In the genomic region with DNA sequence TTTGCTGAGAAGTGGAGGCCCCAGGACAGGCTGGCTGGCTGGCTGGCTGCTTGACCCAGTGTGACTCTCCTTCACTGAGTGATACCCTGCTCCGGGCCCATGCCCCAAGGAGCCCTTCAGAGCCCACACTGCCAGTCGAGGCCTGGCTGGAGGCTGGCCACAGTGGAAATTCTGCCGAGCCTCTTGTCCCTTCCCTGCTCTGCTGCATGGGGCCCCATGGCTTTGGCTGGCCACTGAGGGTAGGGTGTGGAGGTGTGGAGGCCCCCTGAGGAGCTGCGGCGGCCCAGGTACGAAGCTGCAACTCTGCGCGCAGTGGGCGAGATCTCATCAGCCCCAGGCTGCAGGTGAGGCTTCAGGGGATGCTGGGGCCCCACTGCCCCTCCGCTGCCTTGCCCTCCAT, we compare ENCODE assay signal across 18 cellular contexts. TPM values are rescaled to one million over a fixed set of nuclear protein-coding genes. Genes with fewer than 3 reads are reported as not detected.
DNase-seq lines count a peak whose midpoint lies in the region; ATAC-seq and TF ChIP-seq lines count a peak whose summit lies in the region.
"Had no signal": no experiment of that assay in that cellular context is flagged by ENCODE, and none has a peak within 500 bp of the region (broad histone marks: within the 10 kb centered on the region; RNA-seq: fewer than 3 reads in every experiment).

No MANE protein-coding gene starts in this region.

- H4K20me1 ChIP-seq in osteoblast (ENCODE audit: insufficient read depth, low read length): no peaks in the 10 kb centered on the region

- POLR2A ChIA-PET in CD4-positive, alpha-beta T cell (lab: Charles Lee): no interaction called here

- no peaks in the 10 kb centered on the region for H3K9me3 Mint-ChIP-seq in CD4-positive, alpha-beta T cell
- no peaks in the 10 kb centered on the region for H3K9me3 Mint-ChIP-seq in activated T-helper 17 cell treated with anti-CD3 and anti-CD28 coated beads, Interleukin-2, amount 50 U/mL, for 72 hours
- H3K9me3 Mint-ChIP-seq: CD8-positive, alpha-beta T cell; GM23338; HFFc6 had no signal

- H3K4me3 Mint-ChIP-seq in CD4-positive, alpha-beta T cell: no peak overlapping the region
- H3K4me3 Mint-ChIP-seq in activated T-helper 17 cell treated with anti-CD3 and anti-CD28 coated beads, Interleukin-2, amount 50 U/mL, for 72 hours: no peak overlapping the region
- H3K4me3 Mint-ChIP-seq: CD8-positive, alpha-beta T cell; GM23338; HFFc6 had no signal

- TF ChIP-seq CTCF in CD4-positive, alpha-beta T cell (IDR thresholded peaks at IDR 0.05): no peak
- TF ChIP-seq CTCF in osteoblast (IDR thresholded peaks at IDR 0.05; ENCODE audit: extremely low read depth, low read depth, low read length): no peak

- no peaks in the 10 kb centered on the region for H3K27me3 ChIP-seq in CD4-positive, alpha-beta T cell (ENCODE audit: control insufficient read depth, insufficient read depth, low read length)
- H3K27me3 ChIP-seq in osteoblast (ENCODE audit: insufficient read depth, low read length): no peaks in the 10 kb centered on the region

- H3K27me3 Mint-ChIP-seq in CD4-positive, alpha-beta T cell: peaks cover 9% of the 10 kb centered on the region
- no peaks in the 10 kb centered on the region for H3K27me3 Mint-ChIP-seq in activated T-helper 17 cell treated with anti-CD3 and anti-CD28 coated beads, Interleukin-2, amount 50 U/mL, for 72 hours

- H3K79me2 ChIP-seq in osteoblast (ENCODE audit: insufficient read depth, low read length): no peaks in the 10 kb centered on the region

- ATAC-seq in CD4-positive, alpha-beta T cell (ENCODE audit: poor library complexity): no peak
- no peak for ATAC-seq in activated T-helper 17 cell treated with anti-CD3 and anti-CD28 coated beads, Interleukin-2, amount 50 U/mL, for 72 hours (replicated peaks)
- no peak for ATAC-seq in GM21737 (IDR thresholded peaks at IDR 0.05; ENCODE audit: unreplicated experiment)
- ATAC-seq: CD8-positive, alpha-beta T cell; GM12878; GM23338 had no signal

- no peak overlapping the region for H3K4me3 ChIP-seq in osteoblast (ENCODE audit: insufficient read depth, low read length)
- H3K4me3 ChIP-seq: GM12878, GM23338, HAP-1 had no signal

- no peaks in the 10 kb centered on the region for H3K9me3 ChIP-seq in CD4-positive, alpha-beta T cell (ENCODE audit: control insufficient read depth, low read length)
- no peaks in the 10 kb centered on the region for H3K9me3 ChIP-seq in osteoblast (ENCODE audit: low read depth, low read length)
- H3K9me3 ChIP-seq: HAP-1 had no signal

- no peak overlapping the region for H3K4me2 ChIP-seq in osteoblast (ENCODE audit: insufficient read depth, low read length)
- H3K4me2 ChIP-seq: GM23338 had no signal

- CTCF ChIA-PET in CD4-positive, alpha-beta T cell (lab: Charles Lee): no interaction called here

- no peak overlapping the region for H2AFZ ChIP-seq in osteoblast (ENCODE audit: low read length)
- H2AFZ ChIP-seq: GM23338 had no signal

- peaks cover 23% of the 10 kb centered on the region for H3K4me1 Mint-ChIP-seq in CD4-positive, alpha-beta T cell (ENCODE audit: low read depth)
- H3K4me1 Mint-ChIP-seq in activated T-helper 17 cell treated with anti-CD3 and anti-CD28 coated beads, Interleukin-2, amount 50 U/mL, for 72 hours: peaks cover 14% of the 10 kb centered on the region

- DNase-seq in CD4-positive, alpha-beta T cell: no peak
- DNase-seq in D341Med (ENCODE audit: low spot score) (peak; percentile 20), osteoblast (ENCODE audit: insufficient read length, low spot score, missing footprints) (peak; percentile 38), H4 (ENCODE audit: low spot score) (no peak)
- no peak for DNase-seq in central memory CD4-positive, alpha-beta T cell
- DNase-seq: C1 segment of cervical spinal cord; Caco-2; CD8-positive, alpha-beta T cell; DMS 273 treated with DMSO at 0.1 percent for 48 hours; DMS79; EL; GDM1; HFFc6 had no signal

- peaks cover 49% of the 10 kb centered on the region for H3K36me3 ChIP-seq in osteoblast (ENCODE audit: insufficient read depth, low read length)
- H3K36me3 ChIP-seq: HAP-1 had no signal

- H3K27ac ChIP-seq in CD4-positive, alpha-beta T cell (ENCODE audit: low read depth, low read length): no peak overlapping the region
- H3K27ac ChIP-seq in osteoblast (ENCODE audit: low read depth, low read length): no peak overlapping the region

- H3K36me3 Mint-ChIP-seq in CD4-positive, alpha-beta T cell (ENCODE audit: low read depth): peaks cover 25% of the 10 kb centered on the region
- peaks cover 5% of the 10 kb centered on the region for H3K36me3 Mint-ChIP-seq in activated T-helper 17 cell treated with anti-CD3 and anti-CD28 coated beads, Interleukin-2, amount 50 U/mL, for 72 hours (ENCODE audit: low read depth)

- intact Hi-C loops in CD4-positive, alpha-beta T cell (cut with DNase I, micrococcal nuclease): no loop called here

- H3K27ac Mint-ChIP-seq in CD4-positive, alpha-beta T cell: peak overlapping the region; percentile 65
- H3K27ac Mint-ChIP-seq in activated T-helper 17 cell treated with anti-CD3 and anti-CD28 coated beads, Interleukin-2, amount 50 U/mL, for 72 hours: peak overlapping the region; percentile 15
- H3K27ac Mint-ChIP-seq: CD8-positive, alpha-beta T cell; GM23338; HFFc6 had no signal

- H3K4me1 ChIP-seq in osteoblast (ENCODE audit: insufficient read depth, low read length): peaks cover 14% of the 10 kb centered on the region

RNA-seq across cellular contexts. Expression of gene HMOX1, which starts 33.4 kb away (rescaled TPM):
- total RNA-seq in CD4-positive, alpha-beta T cell: 1 to 10 TPM; 1.1 to 1.5 TPM
- total RNA-seq in activated T-helper 17 cell treated with anti-CD3 and anti-CD28 coated beads, Interleukin-2, amount 50 U/mL, for 72 hours: 1 to 10 TPM; 3.5 to 7.3 TPM
- 411 and 475 TPM in 2 replicates for total RNA-seq in osteoblast
- 49.2 and 59.1 TPM in 2 replicates for total RNA-seq in H4 (2014; rRNA removed; shearing (Covaris generic))

RNA-seq across cellular contexts. Expression of gene TOM1, which starts 47.8 kb away (rescaled TPM):
- 100 to 1,000 TPM; 211 to 219 TPM for total RNA-seq in CD4-positive, alpha-beta T cell
- total RNA-seq in activated T-helper 17 cell treated with anti-CD3 and anti-CD28 coated beads, Interleukin-2, amount 50 U/mL, for 72 hours: 10 to 100 TPM; 21.5 to 60.0 TPM
- 118 and 131 TPM in 2 replicates for total RNA-seq in osteoblast
- 29.8 and 49.1 TPM in 2 replicates for total RNA-seq in H4 (2014; rRNA removed; shearing (Covaris generic))

RNA-seq across cellular contexts. Expression of gene MCM5, which starts 52.5 kb away (rescaled TPM):
- total RNA-seq in CD4-positive, alpha-beta T cell: 10 to 100 TPM; 21.6 to 22.6 TPM
- total RNA-seq in activated T-helper 17 cell treated with anti-CD3 and anti-CD28 coated beads, Interleukin-2, amount 50 U/mL, for 72 hours: 100 to 1,000 TPM; 124 to 273 TPM
- total RNA-seq in osteoblast: 12.7 and 13.6 TPM in 2 replicates
- total RNA-seq in H4 (2014; rRNA removed; shearing (Covaris generic)): 51.4 and 57.4 TPM in 2 replicates

Comparison
In these comparisons a context has a peak if more than half of its experiments do, and no peak if none do; other contexts are left out.
1. DNase-seq: peak in D341Med (single experiment) and osteoblast (single experiment); none in CD4-positive, alpha-beta T cell (0 of 10), H4 (single experiment) and central memory CD4-positive, alpha-beta T cell (single experiment).